Comparison of ENCODE assay signal across 1 cellular context in the genomic region with DNA sequence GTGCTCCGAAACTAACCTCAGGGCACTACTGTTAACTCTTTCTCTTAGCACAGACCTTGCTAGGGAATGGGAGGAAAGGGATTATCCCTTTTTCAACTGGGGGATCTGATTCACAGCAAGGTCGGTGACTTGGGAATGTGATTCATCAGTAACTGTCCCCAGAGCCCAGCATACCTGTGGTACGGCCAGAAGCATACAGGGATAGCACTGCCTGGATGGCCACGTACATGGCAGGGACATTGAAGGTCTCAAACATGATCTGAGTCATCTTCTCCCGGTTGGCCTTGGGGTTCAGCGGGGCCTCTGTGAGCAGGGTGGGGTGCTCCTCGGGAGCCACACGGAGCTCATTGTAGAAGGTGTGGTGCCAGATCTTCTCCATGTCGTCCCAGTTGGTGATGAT.
TF ChIP-seq lines count a peak whose summit lies in the region.

No MANE protein-coding gene starts in this region.

TF ChIP-seq in H1, 55 proteins besides CTCF, POLR2A, EP300 and RAD21:
- TF ChIP-seq TAF7 (optimal IDR thresholded peaks at IDR 0.05; ENCODE audit: borderline replicate concordance, low read depth, low read length): no peak
- no peak for TF ChIP-seq KDM4A (IDR thresholded peaks at IDR 0.05; ENCODE audit: low read depth, low read length, severe bottlenecking)
- TF ChIP-seq KDM1A (IDR thresholded peaks at IDR 0.05; ENCODE audit: borderline replicate concordance, low read length): no peak
